8 cellular contexts compared by ENCODE assay signal in the genomic region with DNA sequence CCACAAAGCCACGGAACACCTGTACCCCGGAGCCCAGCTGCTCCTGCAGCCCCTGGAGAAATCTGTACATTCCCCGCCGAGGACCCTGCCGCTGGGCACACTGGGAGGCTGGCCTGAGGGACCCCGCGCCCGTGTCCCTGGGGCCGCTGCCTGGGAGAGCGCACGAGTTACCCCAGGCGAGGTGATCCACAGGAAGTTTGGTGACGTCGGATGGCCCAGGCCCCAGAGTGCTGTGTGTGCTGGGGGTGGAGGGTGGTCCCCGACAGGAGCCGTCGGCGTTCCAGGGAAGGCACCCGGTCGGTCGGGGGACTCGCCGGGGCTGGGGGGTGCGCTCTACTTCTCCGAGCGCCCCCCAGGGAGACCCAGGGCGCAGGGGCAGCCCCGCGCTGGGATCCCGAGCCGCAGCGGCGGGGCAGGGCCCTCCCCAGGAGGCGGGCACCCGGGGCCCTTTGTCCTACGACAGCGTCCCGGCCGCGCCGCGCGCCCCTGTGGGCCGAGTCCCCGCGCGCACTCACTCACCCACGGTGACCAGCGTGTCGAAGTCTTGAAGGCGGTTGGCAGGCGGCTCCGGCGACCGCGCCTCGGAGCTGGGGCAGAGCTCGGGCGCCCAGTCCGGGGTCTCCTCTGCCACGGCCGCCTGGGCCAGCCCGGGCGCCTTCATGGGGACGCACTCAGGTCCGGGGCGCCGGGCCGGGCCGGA.
A peak's percentile ranks its signal among the peaks of the same experiment; 100 is the strongest.
DNase-seq lines count a peak whose midpoint lies in the region; ATAC-seq, FAIRE-seq and TF ChIP-seq lines count a peak whose summit lies in the region.
"Not testable (repeated sequence)": the region's sequence is repeated elsewhere in the genome, so short reads cannot be mapped to it uniquely, and the experiment has no call there.

No MANE protein-coding gene starts in this region.

- CTCF ChIA-PET in activated CD8-positive, alpha-beta T cell treated with anti-CD3 and anti-CD28 coated beads, Interleukin-2, amount 10 ng/mL, durations not matched to agents 7 days and 5 days (lab: Charles Lee); HepG2 (lab: Yijun Ruan, JAX; ENCODE audit: low intra/inter-chr PET ratio, low total read pairs): not testable (repeated sequence)

- DNase-seq in GM12864 (ENCODE audit: low read depth); cardiac fibroblast (ENCODE audit: low read depth in 2 of 2); HepG2 (ENCODE audit: low spot score): not testable (repeated sequence)
- DNase-seq in NCI-H2227 treated with DMSO at 0.1 percent for 48 hours (lab: John Stamatoyannopoulos, UW) = peak; percentile 3
- DNase-seq in activated CD8-positive, alpha-beta T cell treated with anti-CD3 and anti-CD28 coated beads, Interleukin-2, amount 10 ng/mL, durations not matched to agents 7 days and 5 days = peak; percentile 32
- DNase-seq in stimulated activated CD4-positive, alpha-beta T cell treated with anti-CD3 and anti-CD28 coated beads, Interleukin-4, amount 100 ng/mL, for 24 hours = peak; percentile 17

- POLR2A ChIA-PET in activated CD8-positive, alpha-beta T cell treated with anti-CD3 and anti-CD28 coated beads, Interleukin-2, amount 10 ng/mL, durations not matched to agents 7 days and 5 days (lab: Charles Lee); HepG2 (lab: Yijun Ruan, JAX): not testable (repeated sequence)

- not testable (repeated sequence) for H3K9ac ChIP-seq in HepG2 (ENCODE audit: insufficient read depth, low read depth, low read length)

- H3K79me2 ChIP-seq in HepG2 (ENCODE audit: insufficient read depth, low read length) = not testable (repeated sequence)

- TF ChIP-seq CTCF in GM12864 (IDR thresholded peaks at IDR 0.05; ENCODE audit: low read depth, low read length, missing control alignments); cardiac fibroblast (IDR thresholded peaks at IDR 0.05; ENCODE audit: low read depth, low read length); HepG2 (CRISPR knock-in tag; IDR thresholded peaks at IDR 0.05): not testable (repeated sequence)

- not testable (repeated sequence) for H3K36me3 Mint-ChIP-seq in activated CD8-positive, alpha-beta T cell treated with anti-CD3 and anti-CD28 coated beads, Interleukin-2, amount 10 ng/mL, durations not matched to agents 7 days and 5 days (ENCODE audit: low read depth)

- TF ChIP-seq POLR2A in HepG2 (IDR thresholded peaks at IDR 0.05; ENCODE audit: insufficient read depth in 1 of 2, low read depth in 2 of 2, low read length in 2 of 2) = not testable (repeated sequence)

- not testable (repeated sequence) for H3K4me1 ChIP-seq in HepG2 (ENCODE audit: insufficient read depth, low read length)

- not testable (repeated sequence) for H3K9me3 ChIP-seq in HepG2 (ENCODE audit: low read length)

- H3K27me3 ChIP-seq in HepG2 (ENCODE audit: control insufficient read depth in 1 of 2, insufficient read depth in 2 of 2, low read length in 2 of 2) = not testable (repeated sequence)

- no CpG with 5 or more reads among the region's 70 CpGs for WGBS in HepG2 (ENCODE audit: low lambda C conversion rate)

- not testable (repeated sequence) for H3K4me1 Mint-ChIP-seq in activated CD8-positive, alpha-beta T cell treated with anti-CD3 and anti-CD28 coated beads, Interleukin-2, amount 10 ng/mL, durations not matched to agents 7 days and 5 days (ENCODE audit: low read depth)

- not testable (repeated sequence) for H3K9me3 Mint-ChIP-seq in activated CD8-positive, alpha-beta T cell treated with anti-CD3 and anti-CD28 coated beads, Interleukin-2, amount 10 ng/mL, durations not matched to agents 7 days and 5 days (ENCODE audit: insufficient read depth)

- not testable (repeated sequence) for FAIRE-seq in HepG2 (lab: Jason Lieb, UNC)

- ATAC-seq in GM21526 (IDR thresholded peaks at IDR 0.05; ENCODE audit: low FRiP score, unreplicated experiment) = peak; percentile 49
- ATAC-seq in HG03103 (IDR thresholded peaks at IDR 0.05; ENCODE audit: low read depth, unreplicated experiment) = peak; percentile 63
- ATAC-seq in activated CD8-positive, alpha-beta T cell treated with anti-CD3 and anti-CD28 coated beads, Interleukin-2, amount 10 ng/mL, durations not matched to agents 7 days and 5 days = peak; percentile 71
- peak; percentile 61 for ATAC-seq in HepG2

- peak overlapping the region; percentile 46 for H3K27ac Mint-ChIP-seq in activated CD8-positive, alpha-beta T cell treated with anti-CD3 and anti-CD28 coated beads, Interleukin-2, amount 10 ng/mL, durations not matched to agents 7 days and 5 days

- not testable (repeated sequence) for H3K27ac ChIP-seq in HepG2 (ENCODE audit: extremely low read length, insufficient read depth, low read length)

- not testable (repeated sequence) for H2AFZ ChIP-seq in HepG2 (ENCODE audit: low read length)

- not testable (repeated sequence) for H4K20me1 ChIP-seq in HepG2 (ENCODE audit: insufficient read depth, low read length)

- BruUV-seq in HepG2 (replicated peaks; lab: Mats Ljungman, UMichigan) = TSS peak; percentile 73

- intact Hi-C loops in HepG2 (cut with micrococcal nuclease; ENCODE audit: unreplicated experiment) = not testable (repeated sequence)

- not testable (repeated sequence) for TF ChIP-seq EP300 in HepG2 (IDR thresholded peaks at IDR 0.05; ENCODE audit: low read depth in 2 of 2, low read length in 2 of 2); HepG2 (CRISPR knock-in tag; IDR thresholded peaks at IDR 0.05; ENCODE audit: borderline replicate concordance)

- TF ChIP-seq RAD21 in HepG2 (CRISPR knock-in tag; IDR thresholded peaks at IDR 0.05) = not testable (repeated sequence)

- in situ Hi-C loops in HepG2 (cut with HindIII; ENCODE audit: extremely low pct_ligation_motif_present, low pct_unique_long_range_greater_than_20kb) = not testable (repeated sequence)

- not testable (repeated sequence) for H3K36me3 ChIP-seq in HepG2 (replicated peaks in 1 of 2; ENCODE audit: control insufficient read depth in 1 of 2, insufficient read depth in 2 of 2, low read length in 2 of 2)

- H3K27me3 Mint-ChIP-seq in activated CD8-positive, alpha-beta T cell treated with anti-CD3 and anti-CD28 coated beads, Interleukin-2, amount 10 ng/mL, durations not matched to agents 7 days and 5 days (ENCODE audit: low read depth) = not testable (repeated sequence)

- not testable (repeated sequence) for H3K4me2 ChIP-seq in HepG2 (ENCODE audit: low read depth, low read length)

- peak overlapping the region; percentile 43 for H3K4me3 Mint-ChIP-seq in activated CD8-positive, alpha-beta T cell treated with anti-CD3 and anti-CD28 coated beads, Interleukin-2, amount 10 ng/mL, durations not matched to agents 7 days and 5 days

- H3K4me3 ChIP-seq in GM12864 (ENCODE audit: low read depth, low read length) (peak overlapping the region; percentile 55), cardiac fibroblast (replicated peaks in 1 of 2; ENCODE audit: low read depth in 2 of 2, low read length in 2 of 2) (peak overlapping the region; percentile 33 to 40)
- H3K4me3 ChIP-seq in HepG2 (replicated peaks in 1 of 3; ENCODE audit: insufficient read depth in 1 of 3, low read depth in 2 of 3, low read length in 3 of 3) = not testable (repeated sequence)
